ENCODE assay signal across 1 cellular context in the genomic region with DNA sequence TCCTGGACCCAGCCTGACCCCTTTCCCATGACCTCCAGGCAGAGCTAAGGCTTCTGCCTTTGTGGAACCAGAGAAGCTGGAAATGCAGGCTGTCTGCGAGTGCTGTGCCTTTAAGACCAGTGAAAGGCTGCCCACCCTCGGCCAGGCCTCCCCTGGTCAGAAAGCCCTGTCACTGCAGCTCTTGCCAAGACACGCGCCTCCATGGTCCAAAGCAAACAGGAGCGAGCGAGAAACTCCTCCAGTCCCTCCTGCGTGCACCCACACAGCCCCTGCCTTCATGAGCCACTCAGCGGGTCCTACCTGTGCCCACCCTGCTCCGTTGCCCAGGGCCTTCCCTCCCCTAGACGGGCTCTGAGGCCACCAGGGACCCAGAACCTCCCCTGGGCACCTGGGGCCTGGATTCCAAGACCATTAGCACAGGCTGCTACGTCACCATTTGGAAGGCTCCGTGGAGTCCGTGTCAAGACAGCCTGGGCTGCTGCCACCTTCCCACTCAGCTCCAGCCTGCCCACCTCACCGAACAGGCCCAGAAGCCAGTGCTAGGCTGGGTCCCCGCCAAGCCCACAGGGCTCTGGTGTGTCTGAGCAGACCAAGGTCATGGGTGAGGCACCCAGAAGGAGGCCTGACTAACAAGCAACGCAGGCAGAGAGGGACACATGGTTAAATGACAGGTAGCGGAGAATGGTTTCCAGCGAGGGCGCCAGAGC.
TF ChIP-seq lines count a peak whose summit lies in the region.

No MANE protein-coding gene starts in this region.

TF ChIP-seq in IMR-90, 13 proteins besides CTCF, POLR2A, EP300 and RAD21 (continued from another document):
- no peak; the same call in 1 of the 2 replicates for TF ChIP-seq NFE2L2 (IDR thresholded peaks at IDR 0.05; ENCODE audit: low read depth, low read length)
- TF ChIP-seq MXI1 (IDR thresholded peaks at IDR 0.05; ENCODE audit: borderline replicate concordance, low read depth, low read length), result peak; percentile 67
- TF ChIP-seq BHLHE40 (IDR thresholded peaks at IDR 0.05; ENCODE audit: low read depth, low read length), result peak; percentile 27; the same call in 1 of the 2 replicates
- no peak for TF ChIP-seq SMC3 (IDR thresholded peaks at IDR 0.05; ENCODE audit: low read depth, low read length)
- no peak for TF ChIP-seq RCOR1 (IDR thresholded peaks at IDR 0.05; ENCODE audit: insufficient replicate concordance, low read length)
- peak; percentile 55; the same call in 1 of the 2 replicates for TF ChIP-seq MAZ (IDR thresholded peaks at IDR 0.05; ENCODE audit: borderline replicate concordance, low read depth, low read length)
- no peak for TF ChIP-seq RFX5 (IDR thresholded peaks at IDR 0.05; ENCODE audit: low read depth, low read length)
- no peak for TF ChIP-seq CHD1 (IDR thresholded peaks at IDR 0.05; ENCODE audit: low read depth, low read length)
- no peak for TF ChIP-seq CEBPB (IDR thresholded peaks at IDR 0.05; ENCODE audit: low read depth, low read length)
